Comparison of ENCODE assay signal across 9 cellular contexts in the genomic region with DNA sequence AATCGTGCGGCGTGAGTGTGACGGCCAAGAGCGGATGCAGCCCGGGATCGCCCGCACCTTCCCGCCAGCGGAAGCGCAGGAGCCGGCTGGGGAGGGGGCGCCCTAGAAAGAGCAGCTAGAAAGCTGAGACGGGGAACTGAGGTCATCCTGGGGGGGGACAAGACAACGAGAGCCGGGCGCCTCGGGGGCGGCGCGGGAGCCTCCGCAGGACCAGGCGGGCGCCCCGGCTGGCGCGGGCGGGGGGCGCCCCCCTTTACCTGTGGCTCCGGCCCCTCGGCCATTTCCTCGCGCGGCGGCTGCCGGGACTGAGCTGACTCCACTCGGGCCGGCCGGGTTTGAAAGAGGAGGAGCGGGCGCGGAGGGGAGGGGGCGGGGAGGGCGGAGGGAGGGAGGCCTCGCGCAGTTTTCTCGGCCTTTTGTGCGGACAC. TPM values are rescaled to one million over a fixed set of nuclear protein-coding genes. Genes with fewer than 3 reads are reported as not detected.
DNase-seq lines count a peak whose midpoint lies in the region; ATAC-seq and TF ChIP-seq lines count a peak whose summit lies in the region.
"Not testable (repeated sequence)": the region's sequence is repeated elsewhere in the genome, so short reads cannot be mapped to it uniquely, and the experiment has no call there.
"Had no signal": no experiment of that assay in that cellular context is flagged by ENCODE, and none has a peak within 500 bp of the region (broad histone marks: within the 10 kb centered on the region; RNA-seq: fewer than 3 reads in every experiment).

No MANE protein-coding gene starts in this region.

- H3K79me2 ChIP-seq in mammary epithelial cell (ENCODE audit: insufficient read depth, low read length), result peaks cover 45% of the 10 kb centered on the region

- not testable (repeated sequence) for H2BK120ac ChIP-seq in neuronal stem cell (ENCODE audit: low read depth, low read length)

- not testable (repeated sequence) for H2BK12ac ChIP-seq in neuronal stem cell (ENCODE audit: low read length)

- no CpG with 5 or more reads among the region's 48 CpGs for WGBS in mammary epithelial cell (ENCODE audit: low coverage, missing lambda C conversion rate)
- WGBS in neuronal stem cell (ENCODE audit: extremely low coverage in 2 of 2, insufficient read length in 2 of 2, insufficient replicate concordance in 1 of 2), 2 donors, result no CpG with 5 or more reads among the region's 48 CpGs

- not testable (repeated sequence) for H3K27me3 ChIP-seq in mammary epithelial cell (ENCODE audit: insufficient read depth, low read length); right atrium auricular region; neuronal stem cell (ENCODE audit: control insufficient read depth in 3 of 3, insufficient read depth in 3 of 3, low read depth in 1 of 3, low read length in 3 of 3); upper lobe of right lung

- peak overlapping the region; percentile 82 for H2BK5ac ChIP-seq in neuronal stem cell (ENCODE audit: low read length)

- ATAC-seq in HG02678 (IDR thresholded peaks at IDR 0.05; ENCODE audit: unreplicated experiment), result peak; percentile 39
- peak; percentile 75 for ATAC-seq in upper lobe of right lung

- H2AFZ ChIP-seq in mammary epithelial cell (ENCODE audit: low read depth, low read length) (peak overlapping the region; percentile 68), neuronal stem cell (ENCODE audit: low read length) (peak overlapping the region; percentile 89)

- H3K79me1 ChIP-seq in neuronal stem cell (ENCODE audit: low read depth, low read length), result not testable (repeated sequence)

- in situ Hi-C loops in mammary epithelial cell (cut with MboI; ENCODE audit: low sequenced_read_pairs in 2 of 2), result not testable (repeated sequence)

- CTCF ChIA-PET in GM10248 (lab: Yijun Ruan, JAX), result interaction anchor here (1.1 kb wide), 1 partner anchor 9 kb away, joined by 3 read pairs; no protein-coding TSS in a partner anchor
- CTCF ChIA-PET in mammary epithelial cell (lab: Charles Lee; ENCODE audit: low non-redundant PET), result not testable (repeated sequence)

- intact Hi-C loops in mammary epithelial cell (cut with micrococcal nuclease), result loop anchor here (5.0 kb wide), 1 partner anchor 101 kb away; no protein-coding TSS in a partner anchor
- intact Hi-C loops in upper lobe of right lung (cut with DNase I), result not testable (repeated sequence)

- not testable (repeated sequence) for H3K9me3 ChIP-seq in mammary epithelial cell (replicated peaks; ENCODE audit: insufficient read depth, low read length); right atrium auricular region; neuronal stem cell (replicated peaks in 1 of 2; ENCODE audit: control insufficient read depth in 2 of 2, insufficient read depth in 1 of 2, low read depth in 1 of 2, low read length in 2 of 2); upper lobe of right lung

- POLR2A ChIA-PET in GM10248 (lab: Yijun Ruan, JAX), result not testable (repeated sequence)

- not testable (repeated sequence) for TF ChIP-seq CTCF in GM10248 (IDR thresholded peaks at IDR 0.05; ENCODE audit: control extremely low read depth, extremely low read depth, low read depth, missing control alignments); VCaP (conservative IDR thresholded peaks at IDR 0.05); mammary epithelial cell (conservative IDR thresholded peaks at IDR 0.05 in 1 of 2, IDR thresholded peaks at IDR 0.05 in 1 of 2; ENCODE audit: extremely low read depth in 1 of 2, insufficient read depth in 1 of 2, low read depth in 1 of 2, low read length in 2 of 2); right atrium auricular region (IDR thresholded peaks at IDR 0.05); upper lobe of right lung (IDR thresholded peaks at IDR 0.05)

- H4K20me1 ChIP-seq in mammary epithelial cell (ENCODE audit: insufficient read depth, low read length), result not testable (repeated sequence)

- dilution Hi-C loops in mammary epithelial cell (cut with HindIII; ENCODE audit: low sequenced_read_pairs), result not testable (repeated sequence)

- H3K4me3 ChIP-seq in mammary epithelial cell (replicated peaks in 1 of 3; ENCODE audit: insufficient read depth in 1 of 3, low read depth in 2 of 3, low read length in 3 of 3) (peak overlapping the region; percentile 64 to 80 (median 78)), right atrium auricular region (peak overlapping the region; percentile 89 to 96), neuronal stem cell (ENCODE audit: low read length in 2 of 2) (peak overlapping the region; percentile 61 to 87), upper lobe of right lung (peak overlapping the region; percentile 70)

- not testable (repeated sequence) for H4K91ac ChIP-seq in neuronal stem cell (ENCODE audit: low read depth, low read length, poor library complexity)

- H3K36me3 ChIP-seq in mammary epithelial cell (ENCODE audit: insufficient read depth, low read length); right atrium auricular region; neuronal stem cell (replicated peaks in 1 of 2; ENCODE audit: control insufficient read depth in 2 of 2, insufficient read depth in 2 of 2, low read length in 2 of 2); upper lobe of right lung: not testable (repeated sequence)

- not testable (repeated sequence) for H3K4ac ChIP-seq in neuronal stem cell (ENCODE audit: low read length)

- BruUV-seq in mammary epithelial cell (replicated peaks; lab: Mats Ljungman, UMichigan), result not testable (repeated sequence)

- peak overlapping the region; percentile 66 for H3K27ac ChIP-seq in VCaP
- H3K27ac ChIP-seq in mammary epithelial cell (ENCODE audit: insufficient read depth, low read depth, low read length), result peak overlapping the region; percentile 48
- peak overlapping the region; percentile 97 to 98 for H3K27ac ChIP-seq in right atrium auricular region
- H3K27ac ChIP-seq in neuronal stem cell (replicated peaks; ENCODE audit: low read length), result peak overlapping the region; percentile 90
- peak overlapping the region; percentile 92 for H3K27ac ChIP-seq in upper lobe of right lung

- not testable (repeated sequence) for H3K14ac ChIP-seq in neuronal stem cell (ENCODE audit: low read length)

- DNase-seq in GM10248 (ENCODE audit: extremely low spot score), result peak; percentile 66
- peak; percentile 36 to 63 (median 62) for DNase-seq in NCI-H1417 (lab: John Stamatoyannopoulos, UW)
- peak; percentile 43 for DNase-seq in mammary epithelial cell
- DNase-seq in right atrium auricular region (ENCODE audit: low spot score); neuronal stem cell (ENCODE audit: low spot score): not testable (repeated sequence)
- DNase-seq in upper lobe of right lung, result peak; percentile 91

- peak overlapping the region; percentile 20 for H3K23ac ChIP-seq in neuronal stem cell (ENCODE audit: low read depth, low read length, poor library complexity)

- H3K4me1 ChIP-seq in mammary epithelial cell (ENCODE audit: insufficient read depth, low read length) (peaks cover 14% of the 10 kb centered on the region), right atrium auricular region (peaks cover 0 to 28% of the 10 kb centered on the region in 2 donors), neuronal stem cell (ENCODE audit: control insufficient read depth in 2 of 2, insufficient read depth in 1 of 2, low read depth in 1 of 2, low read length in 2 of 2) (peaks cover 10 to 24% of the 10 kb centered on the region in 2 donors)
- H3K4me1 ChIP-seq in upper lobe of right lung, result not testable (repeated sequence)

- not testable (repeated sequence) for H2BK15ac ChIP-seq in neuronal stem cell (ENCODE audit: low read length)

- H3K9ac ChIP-seq in mammary epithelial cell (ENCODE audit: insufficient read depth, low read length) (peak overlapping the region; percentile 61), neuronal stem cell (ENCODE audit: low read depth, low read length, poor library complexity) (peak overlapping the region; percentile 77)

- H3K4me2 ChIP-seq in mammary epithelial cell (ENCODE audit: insufficient read depth, low read depth, low read length) (peak overlapping the region; percentile 81), neuronal stem cell (ENCODE audit: insufficient read depth, low read length, poor library complexity, severe bottlenecking) (peak overlapping the region; percentile 40)

- peak overlapping the region; percentile 95 for H3K18ac ChIP-seq in neuronal stem cell (ENCODE audit: low read length)

- not testable (repeated sequence) for H2AK5ac ChIP-seq in neuronal stem cell (ENCODE audit: low read depth, low read length)

- H4K8ac ChIP-seq in neuronal stem cell (ENCODE audit: low read depth, low read length), result not testable (repeated sequence)

RNA-seq across cellular contexts. Expression of gene KCNJ4, which starts 56.8 kb away (rescaled TPM):
- total RNA-seq in mammary epithelial cell, result not detected
- polyA plus RNA-seq in mammary epithelial cell, result 0.03 TPM
- polyA minus RNA-seq in mammary epithelial cell, result not detected
- total RNA-seq in right atrium auricular region, result 10 to 100 TPM in 1 of 2 donors, 1 to 10 TPM in 1; 7.0 to 36.7 TPM
- 6.0 TPM for polyA plus RNA-seq in neuronal stem cell (2013, experiment 1 of 2)
- polyA plus RNA-seq in neuronal stem cell (2013, experiment 2 of 2), result 5.6 TPM
- not detected for total RNA-seq in upper lobe of right lung
- total RNA-seq: dermis microvascular lymphatic vessel endothelial cell had no signal
